In genomic region chr22:23696326-23696851, GRCh38 we compare ENCODE assay signal across 8 cellular contexts.
DNase-seq lines count a peak whose midpoint lies in the region; ATAC-seq lines count a peak whose summit lies in the region.

No MANE protein-coding gene starts in this region.

- DNase-seq in activated CD4-positive, alpha-beta T cell treated with anti-CD3 and anti-CD28 coated beads for 24 hours (ENCODE audit: low read depth in 2 of 2), result peak; percentile 51 to 52
- DNase-seq in stimulated activated CD4-positive, alpha-beta T cell treated with anti-CD3 and anti-CD28 coated beads, TNF-alpha, amount 100 ng/mL, for 4 hours (ENCODE audit: low read depth in 3 of 3), result peak; percentile 42 to 57 (median 49)
- DNase-seq in NCI-H2029 treated with DMSO at 0.1 percent for 48 hours (lab: John Stamatoyannopoulos, UW) (no peak), NCI-H1092 treated with DMSO at 0.1 percent for 48 hours (lab: John Stamatoyannopoulos, UW) (no peak)

- H3K9me3 ChIP-seq in duodenal mucosa (ENCODE audit: control insufficient read depth in 1 of 2, low read length in 2 of 2), result no peaks in the 10 kb centered on the region

- H3K27me3 ChIP-seq in duodenal mucosa (ENCODE audit: control insufficient read depth in 1 of 2, insufficient read depth in 2 of 2, low read length in 2 of 2), result no peaks in the 10 kb centered on the region

- ATAC-seq in GM18517 (IDR thresholded peaks at IDR 0.05; ENCODE audit: unreplicated experiment), result peak; percentile 70
- peak; percentile 44 for ATAC-seq in HG03060 (IDR thresholded peaks at IDR 0.05; ENCODE audit: low read depth, unreplicated experiment)
- no peak for ATAC-seq in GM19455 (IDR thresholded peaks at IDR 0.05; ENCODE audit: unreplicated experiment)

- H3K4me1 ChIP-seq in duodenal mucosa (ENCODE audit: control insufficient read depth in 1 of 2, insufficient read depth in 2 of 2, low read length in 2 of 2), result peaks cover 4 to 9% of the 10 kb centered on the region in 2 donors

- H3K9ac ChIP-seq in duodenal mucosa (ENCODE audit: low read depth in 1 of 2, low read length in 2 of 2), result peak overlapping the region; percentile 35 to 41

- peak overlapping the region; percentile 17 to 43 for H3K4me3 ChIP-seq in duodenal mucosa (ENCODE audit: low read depth in 1 of 2, low read length in 2 of 2)

- peak overlapping the region; percentile 59 for H3K27ac ChIP-seq in duodenal mucosa (ENCODE audit: low read depth, low read length)

- H3K36me3 ChIP-seq in duodenal mucosa (ENCODE audit: control insufficient read depth in 1 of 2, insufficient read depth in 2 of 2, low read length in 2 of 2), result peaks cover 40 to 66% of the 10 kb centered on the region in 2 donors

Comparison
In these comparisons a context has a peak if more than half of its experiments do, and no peak if none do; other contexts are left out.
1. DNase-seq: peak in activated CD4-positive, alpha-beta T cell treated with anti-CD3 and anti-CD28 coated beads for 24 hours (2 of 2) and stimulated activated CD4-positive, alpha-beta T cell treated with anti-CD3 and anti-CD28 coated beads, TNF-alpha, amount 100 ng/mL, for 4 hours (3 of 3); none in NCI-H2029 treated with DMSO at 0.1 percent for 48 hours (single experiment) and NCI-H1092 treated with DMSO at 0.1 percent for 48 hours (single experiment).